Comparison of ENCODE assay signal across 14 cellular contexts in the genomic region with DNA sequence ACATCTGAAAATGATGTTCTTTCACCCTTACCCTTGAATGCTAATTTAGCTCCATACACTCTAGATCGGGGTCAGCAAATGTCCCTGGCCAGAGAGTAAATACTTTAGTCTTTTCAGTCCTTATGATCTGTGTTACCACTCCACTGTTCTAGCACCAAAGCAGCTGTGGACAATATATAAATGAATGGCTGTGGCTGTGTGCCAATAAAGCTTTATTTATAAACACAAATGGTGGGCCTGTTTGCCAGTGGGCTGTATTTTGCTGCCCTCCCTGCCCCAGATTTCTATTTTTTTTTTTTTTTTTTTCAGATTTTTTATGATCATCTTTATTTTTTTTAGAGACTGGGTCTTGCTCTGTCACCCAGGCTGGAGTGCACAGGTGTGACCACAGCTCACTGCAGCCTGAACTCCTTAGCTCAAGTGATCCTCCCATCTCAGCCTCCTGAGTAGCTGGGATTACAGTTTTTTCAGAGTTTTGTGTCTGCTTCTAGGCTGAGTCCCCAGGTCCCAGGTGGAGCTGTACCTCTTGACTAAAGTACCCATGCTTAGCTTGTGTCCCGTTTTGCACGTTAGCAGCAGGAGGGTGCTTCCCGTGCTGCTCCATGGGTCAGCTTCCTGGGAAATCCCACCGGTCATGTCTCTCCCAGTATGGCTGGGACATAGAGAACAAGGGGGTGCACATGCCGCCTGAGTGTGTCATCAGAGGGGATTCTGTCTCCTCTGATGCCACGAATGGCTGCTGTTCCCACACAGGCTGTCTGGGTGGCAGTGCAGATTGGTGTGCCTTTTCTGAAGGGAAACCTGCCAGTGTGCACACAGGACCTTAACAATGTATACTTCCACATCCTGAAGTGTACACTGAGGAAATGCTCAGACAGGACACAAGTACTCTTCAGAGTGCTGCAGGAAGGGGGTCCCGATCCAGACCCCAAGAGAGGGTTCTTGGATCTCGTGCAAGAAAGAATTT. TPM values are rescaled to one million over a fixed set of nuclear protein-coding genes. Genes with fewer than 3 reads are reported as not detected.
DNase-seq lines count a peak whose midpoint lies in the region; ATAC-seq and TF ChIP-seq lines count a peak whose summit lies in the region.
"Had no signal": no experiment of that assay in that cellular context is flagged by ENCODE, and none has a peak within 500 bp of the region (broad histone marks: within the 10 kb centered on the region; RNA-seq: fewer than 3 reads in every experiment).

No MANE protein-coding gene starts in this region.

- TF ChIP-seq EP300 in gastroesophageal sphincter (IDR thresholded peaks at IDR 0.05): no peak

- H3K9me3 ChIP-seq in subcutaneous abdominal adipose tissue (ENCODE audit: control insufficient read depth in 5 of 5, low read length in 5 of 5) (peaks cover 0 to 4% (median 0%) of the 10 kb centered on the region in 5 donors), gastroesophageal sphincter (no peaks in the 10 kb centered on the region)
- H3K9me3 ChIP-seq in naive thymus-derived CD4-positive, alpha-beta T cell (ENCODE audit: control insufficient read depth in 2 of 3, low read length in 3 of 3): no peaks in the 10 kb centered on the region

- H3K27ac Mint-ChIP-seq in activated CD4-positive, alpha-beta T cell treated with anti-CD3 and anti-CD28 coated beads, Interleukin-2, amount 10 ng/mL, durations not matched to agents 24 days and 14 days: no peak overlapping the region
- no peak overlapping the region for H3K27ac Mint-ChIP-seq in naive thymus-derived CD4-positive, alpha-beta T cell
- H3K27ac Mint-ChIP-seq: CD4-positive, alpha-beta memory T cell; natural killer cell had no signal

- no peaks in the 10 kb centered on the region for H3K36me3 Mint-ChIP-seq in activated CD4-positive, alpha-beta T cell treated with anti-CD3 and anti-CD28 coated beads, Interleukin-2, amount 10 ng/mL, durations not matched to agents 24 days and 14 days (ENCODE audit: low read depth)
- H3K36me3 Mint-ChIP-seq in naive thymus-derived CD4-positive, alpha-beta T cell: peaks cover 0 to 6% (median 0%) of the 10 kb centered on the region in 5 donors
- H3K36me3 Mint-ChIP-seq: CD4-positive, alpha-beta memory T cell had no signal

- H3K27ac ChIP-seq in subcutaneous abdominal adipose tissue (ENCODE audit: low read depth, low read length) (no peak overlapping the region), gastroesophageal sphincter (no peak overlapping the region)
- no peak overlapping the region for H3K27ac ChIP-seq in naive thymus-derived CD4-positive, alpha-beta T cell (ENCODE audit: low read depth, low read length)
- H3K27ac ChIP-seq: brain microvascular endothelial cell had no signal

- no peak overlapping the region for H3K9ac ChIP-seq in subcutaneous abdominal adipose tissue (ENCODE audit: low read length in 5 of 5)

- ATAC-seq in left colon (peak; percentile 40), GM21723 (IDR thresholded peaks at IDR 0.05; ENCODE audit: unreplicated experiment) (no peak), gastroesophageal sphincter (no peak)
- ATAC-seq in naive thymus-derived CD4-positive, alpha-beta T cell: no peak
- ATAC-seq: natural killer cell had no signal

- H3K4me3 Mint-ChIP-seq in activated CD4-positive, alpha-beta T cell treated with anti-CD3 and anti-CD28 coated beads, Interleukin-2, amount 10 ng/mL, durations not matched to agents 24 days and 14 days: peak overlapping the region; percentile 61
- peak overlapping the region in 1 of 10 donors; percentile 46 for H3K4me3 Mint-ChIP-seq in naive thymus-derived CD4-positive, alpha-beta T cell
- H3K4me3 Mint-ChIP-seq: natural killer cell had no signal

- H3K9me3 Mint-ChIP-seq in activated CD4-positive, alpha-beta T cell treated with anti-CD3 and anti-CD28 coated beads, Interleukin-2, amount 10 ng/mL, durations not matched to agents 24 days and 14 days: no peaks in the 10 kb centered on the region
- H3K9me3 Mint-ChIP-seq in naive thymus-derived CD4-positive, alpha-beta T cell: peaks cover 0 to 29% (median 2%) of the 10 kb centered on the region in 11 donors
- H3K9me3 Mint-ChIP-seq: natural killer cell had no signal

- peaks cover 56% of the 10 kb centered on the region for H3K27me3 Mint-ChIP-seq in activated CD4-positive, alpha-beta T cell treated with anti-CD3 and anti-CD28 coated beads, Interleukin-2, amount 10 ng/mL, durations not matched to agents 24 days and 14 days
- H3K27me3 Mint-ChIP-seq in naive thymus-derived CD4-positive, alpha-beta T cell: peaks cover 26 to 68% (median 41%) of the 10 kb centered on the region in 5 donors

- TF ChIP-seq POLR2A in gastroesophageal sphincter (IDR thresholded peaks at IDR 0.05): no peak

- 75% methylated on average over 4 of the region's 9 CpGs; no CpG with 5 or more reads in 1 of the 2 donors for WGBS in gastroesophageal sphincter (ENCODE audit: low coverage in 1 of 2), 2 donors

- no peak for DNase-seq in activated CD4-positive, alpha-beta T cell treated with anti-CD3 and anti-CD28 coated beads, Interleukin-2, amount 10 ng/mL, durations not matched to agents 24 days and 14 days
- no peak for DNase-seq in activated CD4-positive, alpha-beta T cell treated with anti-CD3 and anti-CD28 coated beads for 4 hours
- DNase-seq in left colon: no peak
- DNase-seq in naive thymus-derived CD4-positive, alpha-beta T cell: no peak
- DNase-seq: activated gamma-delta T cell; brain microvascular endothelial cell; CD4-positive, alpha-beta memory T cell; natural killer cell; NCI-H2029; NCI-H524 treated with DMSO at 0.1 percent for 48 hours had no signal

- no peak for TF ChIP-seq CTCF in WI38 (IDR thresholded peaks at IDR 0.05; ENCODE audit: low read depth, low read length)
- no peak for TF ChIP-seq CTCF in gastroesophageal sphincter (IDR thresholded peaks at IDR 0.05)

- intact Hi-C loops in activated CD4-positive, alpha-beta T cell treated with anti-CD3 and anti-CD28 coated beads, Interleukin-2, amount 10 ng/mL, durations not matched to agents 24 days and 14 days (cut with micrococcal nuclease): no loop called here
- intact Hi-C loops in left colon (cut with DNase I, micrococcal nuclease): no loop called here
- intact Hi-C loops in naive thymus-derived CD4-positive, alpha-beta T cell (cut with micrococcal nuclease): no loop called here

- H3K27me3 ChIP-seq in subcutaneous abdominal adipose tissue (ENCODE audit: control insufficient read depth in 5 of 5, insufficient read depth in 4 of 5, low read length in 5 of 5) (peaks cover 2 to 18% (median 11%) of the 10 kb centered on the region in 5 donors), gastroesophageal sphincter (peaks cover 9% of the 10 kb centered on the region)
- H3K27me3 ChIP-seq in naive thymus-derived CD4-positive, alpha-beta T cell (ENCODE audit: control insufficient read depth in 2 of 2, insufficient read depth in 2 of 2, low read length in 2 of 2): peaks cover 3 to 4% of the 10 kb centered on the region in 2 donors

- H3K4me1 Mint-ChIP-seq in activated CD4-positive, alpha-beta T cell treated with anti-CD3 and anti-CD28 coated beads, Interleukin-2, amount 10 ng/mL, durations not matched to agents 24 days and 14 days: peaks cover 9% of the 10 kb centered on the region
- peaks cover 0 to 4% (median 0%) of the 10 kb centered on the region in 7 donors for H3K4me1 Mint-ChIP-seq in naive thymus-derived CD4-positive, alpha-beta T cell
- H3K4me1 Mint-ChIP-seq: natural killer cell had no signal

- H3K36me3 ChIP-seq in subcutaneous abdominal adipose tissue (ENCODE audit: control insufficient read depth in 5 of 5, insufficient read depth in 5 of 5, low read length in 5 of 5): no peaks in the 10 kb centered on the region
- H3K36me3 ChIP-seq in naive thymus-derived CD4-positive, alpha-beta T cell (ENCODE audit: control insufficient read depth in 2 of 3, insufficient read depth in 3 of 3, low read length in 3 of 3): no peaks in the 10 kb centered on the region
- H3K36me3 ChIP-seq in gastroesophageal sphincter: no peaks in the 10 kb centered on the region
- H3K36me3 ChIP-seq: brain microvascular endothelial cell had no signal

- CTCF ChIA-PET in naive thymus-derived CD4-positive, alpha-beta T cell (lab: Charles Lee): interaction anchor here (0.8 to 1.4 kb wide), 3 partner anchors 13 to 141 kb away, joined by 3 to 4 read pairs (median 3); no protein-coding TSS in a partner anchor

- POLR2A ChIA-PET in naive thymus-derived CD4-positive, alpha-beta T cell (lab: Charles Lee): interaction anchor here (1.3 kb wide), 1 partner anchor 16 kb away, joined by 5 read pairs; a partner anchor contains a TSS

- H3K4me3 ChIP-seq in WI38 (ENCODE audit: low read depth, low read length) (peak overlapping the region; percentile 43), subcutaneous abdominal adipose tissue (ENCODE audit: low read depth in 1 of 5, low read length in 5 of 5) (peak overlapping the region in 3 of 5 donors; percentile 4 to 42 (median 28)), gastroesophageal sphincter (peak overlapping the region in 1 of 2 donors; percentile 34)
- no peak overlapping the region for H3K4me3 ChIP-seq in naive thymus-derived CD4-positive, alpha-beta T cell (ENCODE audit: low read length)

- H3K4me1 ChIP-seq in subcutaneous abdominal adipose tissue (ENCODE audit: control insufficient read depth in 5 of 5, insufficient read depth in 5 of 5, low read length in 5 of 5): no peaks in the 10 kb centered on the region
- H3K4me1 ChIP-seq in naive thymus-derived CD4-positive, alpha-beta T cell (ENCODE audit: control insufficient read depth in 2 of 2, insufficient read depth in 2 of 2, low read length in 2 of 2): no peaks in the 10 kb centered on the region
- peaks cover 0 to 12% (median 0%) of the 10 kb centered on the region in 3 donors for H3K4me1 ChIP-seq in gastroesophageal sphincter

RNA-seq across cellular contexts. Expression of a gene that starts 16.0 kb away (rescaled TPM):
- 100 and 106 TPM in 2 replicates for total RNA-seq in activated CD4-positive, alpha-beta T cell treated with anti-CD3 and anti-CD28 coated beads, Interleukin-2, amount 10 ng/mL, durations not matched to agents 24 days and 14 days
- total RNA-seq in left colon: 10 to 100 TPM; 29.5 to 36.0 TPM
- 10 to 100 TPM; 34.5 to 53.3 (median 49.1) TPM for total RNA-seq in naive thymus-derived CD4-positive, alpha-beta T cell
- 10 to 100 TPM; 38.3 to 45.0 TPM for polyA plus RNA-seq in naive thymus-derived CD4-positive, alpha-beta T cell
- 10 to 100 TPM; 14.0 to 32.8 (median 23.9) TPM for total RNA-seq in gastroesophageal sphincter

RNA-seq across cellular contexts. Expression of a gene that starts 40.7 kb away (rescaled TPM):
- 12.9 and 13.3 TPM in 2 replicates for total RNA-seq in activated CD4-positive, alpha-beta T cell treated with anti-CD3 and anti-CD28 coated beads, Interleukin-2, amount 10 ng/mL, durations not matched to agents 24 days and 14 days
- total RNA-seq in left colon: 10 to 100 TPM; 30.0 to 34.6 TPM
- total RNA-seq in naive thymus-derived CD4-positive, alpha-beta T cell: 10 to 100 TPM; 26.8 to 49.0 (median 41.5) TPM
- 1 to 10 TPM; 4.0 to 5.3 TPM for polyA plus RNA-seq in naive thymus-derived CD4-positive, alpha-beta T cell
- 10 to 100 TPM; 20.5 to 37.3 (median 28.1) TPM for total RNA-seq in gastroesophageal sphincter
